9 cellular contexts compared by ENCODE assay signal in the genomic region with DNA sequence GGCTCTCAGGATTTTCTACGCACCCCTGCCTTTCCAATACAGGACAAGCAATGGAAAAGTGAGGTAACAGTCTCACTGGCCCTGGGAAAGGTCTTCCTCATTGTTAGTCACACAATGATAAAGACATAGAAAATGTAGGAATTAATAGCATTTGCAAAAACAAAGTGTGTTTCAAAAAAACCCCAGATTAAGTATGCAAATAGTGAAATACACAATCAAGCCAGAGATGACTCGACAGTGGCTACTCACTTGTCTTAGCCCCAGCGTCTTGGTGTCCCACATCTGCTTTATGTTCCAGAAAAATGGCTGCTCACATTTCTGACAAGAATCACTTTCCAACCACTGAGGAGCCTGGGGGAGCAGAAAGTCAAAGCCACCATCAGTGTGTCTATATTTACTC. TPM values are rescaled to one million over a fixed set of nuclear protein-coding genes. Genes with fewer than 3 reads are reported as not detected.
DNase-seq lines count a peak whose midpoint lies in the region; ATAC-seq and TF ChIP-seq lines count a peak whose summit lies in the region.
"Had no signal": no experiment of that assay in that cellular context is flagged by ENCODE, and none has a peak within 500 bp of the region (broad histone marks: within the 10 kb centered on the region; RNA-seq: fewer than 3 reads in every experiment).

No MANE protein-coding gene starts in this region.

- H3K4me3 Mint-ChIP-seq in activated CD4-positive, alpha-beta T cell treated with anti-CD3 and anti-CD28 coated beads, Interleukin-2, amount 10 ng/mL, durations not matched to agents 7 days and 5 days, result no peak overlapping the region
- H3K4me3 Mint-ChIP-seq in endothelial cell (ENCODE audit: unreplicated experiment), result no peak overlapping the region

- H3K4me2 ChIP-seq in osteoblast (ENCODE audit: insufficient read depth, low read length), result no peak overlapping the region

- H3K79me2 ChIP-seq in osteoblast (ENCODE audit: insufficient read depth, low read length), result peaks cover 13% of the 10 kb centered on the region

- H3K27me3 Mint-ChIP-seq in activated CD4-positive, alpha-beta T cell treated with anti-CD3 and anti-CD28 coated beads, Interleukin-2, amount 10 ng/mL, durations not matched to agents 7 days and 5 days, result no peaks in the 10 kb centered on the region
- peaks cover 4% of the 10 kb centered on the region for H3K27me3 Mint-ChIP-seq in endothelial cell (ENCODE audit: unreplicated experiment)

- no peak for TF ChIP-seq POLR2A in lower leg skin (IDR thresholded peaks at IDR 0.05)

- 84 to 85% methylated on average over 3 of the region's 3 CpGs for WGBS in lower leg skin, 2 donors

- peak overlapping the region; percentile 52 for H3K27ac ChIP-seq in osteoblast (ENCODE audit: low read depth, low read length)

- H3K36me3 Mint-ChIP-seq in activated CD4-positive, alpha-beta T cell treated with anti-CD3 and anti-CD28 coated beads, Interleukin-2, amount 10 ng/mL, durations not matched to agents 7 days and 5 days (ENCODE audit: low read depth), result peaks cover 59% of the 10 kb centered on the region
- H3K36me3 Mint-ChIP-seq in endothelial cell (ENCODE audit: low read depth, unreplicated experiment), result peaks cover 29% of the 10 kb centered on the region

- DNase-seq in activated CD4-positive, alpha-beta T cell treated with anti-CD3 and anti-CD28 coated beads, Interleukin-2, amount 10 ng/mL, durations not matched to agents 7 days and 5 days, result no peak
- no peak for DNase-seq in activated CD4-positive, alpha-beta T cell treated with anti-CD3 and anti-CD28 coated beads, Interleukin-2, amount 50 U/mL, for 4 hours
- DNase-seq in osteoblast (ENCODE audit: insufficient read length, low spot score, missing footprints) (no peak), lower leg skin (ENCODE audit: low spot score in 2 of 2) (no peak), NCI-H2196 treated with DMSO at 0.1 percent for 48 hours (lab: John Stamatoyannopoulos, UW; ENCODE audit: unreplicated experiment) (no peak), endothelial cell (ENCODE audit: low spot score) (no peak)
- DNase-seq: GOT3 had no signal

- CTCF ChIA-PET in activated CD4-positive, alpha-beta T cell treated with anti-CD3 and anti-CD28 coated beads, Interleukin-2, amount 10 ng/mL, durations not matched to agents 7 days and 5 days (lab: Charles Lee), result no interaction called here

- no peak overlapping the region for H3K4me3 ChIP-seq in osteoblast (ENCODE audit: insufficient read depth, low read length)
- H3K4me3 ChIP-seq in lower leg skin (ENCODE audit: low read depth, poor library complexity, severe bottlenecking), result no peak overlapping the region

- no peaks in the 10 kb centered on the region for H3K9me3 Mint-ChIP-seq in activated CD4-positive, alpha-beta T cell treated with anti-CD3 and anti-CD28 coated beads, Interleukin-2, amount 10 ng/mL, durations not matched to agents 7 days and 5 days
- H3K9me3 Mint-ChIP-seq in endothelial cell (ENCODE audit: unreplicated experiment), result no peaks in the 10 kb centered on the region

- H3K27ac Mint-ChIP-seq in activated CD4-positive, alpha-beta T cell treated with anti-CD3 and anti-CD28 coated beads, Interleukin-2, amount 10 ng/mL, durations not matched to agents 7 days and 5 days, result peak overlapping the region; percentile 19
- H3K27ac Mint-ChIP-seq in endothelial cell (ENCODE audit: unreplicated experiment), result no peak overlapping the region

- no peaks in the 10 kb centered on the region for H3K27me3 ChIP-seq in osteoblast (ENCODE audit: insufficient read depth, low read length)

- intact Hi-C loops in lower leg skin (cut with DNase I; ENCODE audit: low total_unique reads), result no loop called here

- ATAC-seq in GM21786 (IDR thresholded peaks at IDR 0.05; ENCODE audit: unreplicated experiment) (peak; percentile 81), HG03521 (IDR thresholded peaks at IDR 0.05; ENCODE audit: unreplicated experiment) (peak; percentile 73)

- H3K9me3 ChIP-seq in osteoblast (ENCODE audit: low read depth, low read length), result no peaks in the 10 kb centered on the region

- no peaks in the 10 kb centered on the region for H4K20me1 ChIP-seq in osteoblast (ENCODE audit: insufficient read depth, low read length)

- no peak overlapping the region for H2AFZ ChIP-seq in osteoblast (ENCODE audit: low read length)

- peaks cover 23% of the 10 kb centered on the region for H3K4me1 ChIP-seq in osteoblast (ENCODE audit: insufficient read depth, low read length)

- peaks cover 18% of the 10 kb centered on the region for H3K4me1 Mint-ChIP-seq in activated CD4-positive, alpha-beta T cell treated with anti-CD3 and anti-CD28 coated beads, Interleukin-2, amount 10 ng/mL, durations not matched to agents 7 days and 5 days
- H3K4me1 Mint-ChIP-seq in endothelial cell (ENCODE audit: unreplicated experiment), result no peaks in the 10 kb centered on the region

- TF ChIP-seq CTCF in osteoblast (IDR thresholded peaks at IDR 0.05; ENCODE audit: extremely low read depth, low read depth, low read length) (no peak), lower leg skin (IDR thresholded peaks at IDR 0.05) (no peak), endothelial cell (IDR thresholded peaks at IDR 0.05; ENCODE audit: unreplicated experiment) (no peak)

- peaks cover 65% of the 10 kb centered on the region for H3K36me3 ChIP-seq in osteoblast (ENCODE audit: insufficient read depth, low read length)

- POLR2A ChIA-PET in activated CD4-positive, alpha-beta T cell treated with anti-CD3 and anti-CD28 coated beads, Interleukin-2, amount 10 ng/mL, durations not matched to agents 7 days and 5 days (lab: Charles Lee), result no interaction called here

RNA-seq across cellular contexts. Expression of a gene that starts 47.0 kb away (rescaled TPM):
- total RNA-seq in activated CD4-positive, alpha-beta T cell treated with anti-CD3 and anti-CD28 coated beads, Interleukin-2, amount 10 ng/mL, durations not matched to agents 7 days and 5 days, result 1 to 10 TPM; 6.5 to 7.5 TPM
- total RNA-seq in osteoblast (2.2 and 2.7 TPM in 2 replicates), lower leg skin (1 to 10 TPM in 3 of 4 donors, under 1 TPM in 1; 0.80 to 6.4 (median 1.7) TPM), endothelial cell (ENCODE audit: unreplicated experiment) (0.80 TPM)
